9 cellular contexts compared by ENCODE assay signal in genomic region chr15:98801234-98801561, GRCh38.
DNase-seq lines count a peak whose midpoint lies in the region; ATAC-seq and TF ChIP-seq lines count a peak whose summit lies in the region.
"Had no signal": no experiment of that assay in that cellular context is flagged by ENCODE, and none has a peak within 500 bp of the region (broad histone marks: within the 10 kb centered on the region; RNA-seq: fewer than 3 reads in every experiment).

No MANE protein-coding gene starts in this region.

- no peaks in the 10 kb centered on the region for H4K20me1 ChIP-seq in H9 (ENCODE audit: control insufficient read depth, insufficient read depth, insufficient read length)

- no peaks in the 10 kb centered on the region for H3K36me3 ChIP-seq in prostate gland

- H3K4me2 ChIP-seq in H9 (ENCODE audit: insufficient read depth, insufficient read length, low read length): peak overlapping the region; percentile 60

- H3K9me3 ChIP-seq in H9 (ENCODE audit: control insufficient read depth, low read depth, low read length): no peaks in the 10 kb centered on the region
- no peaks in the 10 kb centered on the region for H3K9me3 ChIP-seq in prostate gland

- H4K5ac ChIP-seq in H9 (ENCODE audit: insufficient read length, low read depth, low read length): no peak overlapping the region

- H3K36me3 Mint-ChIP-seq in H9 (ENCODE audit: insufficient read depth in 1 of 3, low read depth in 3 of 3): peaks cover 0 to 4% (median 0%) of the 10 kb centered on the region in 3 experiments; a peak in 2 of 7 replicates

- intact Hi-C loops in prostate gland (cut with DNase I): no loop called here

- no peak overlapping the region for H4K91ac ChIP-seq in H9 (ENCODE audit: insufficient read length, low read depth, low read length)

- DNase-seq in H9: peak; percentile 59
- no peak for DNase-seq in RWPE1 (ENCODE audit: low spot score)
- DNase-seq in globus pallidus (ENCODE audit: low spot score): peak; percentile 99
- no peak for DNase-seq in prostate gland (ENCODE audit: low spot score)
- no peak for DNase-seq in NCI-H774 (lab: John Stamatoyannopoulos, UW)
- DNase-seq in HEK293T (ENCODE audit: extremely low spot score): no peak
- DNase-seq: effector memory CD8-positive, alpha-beta T cell had no signal

- H3K27me3 ChIP-seq in H9 (ENCODE audit: insufficient read depth, low read length): no peaks in the 10 kb centered on the region
- no peaks in the 10 kb centered on the region for H3K27me3 ChIP-seq in prostate gland (replicated peaks; ENCODE audit: insufficient read depth)

- H3K9me3 Mint-ChIP-seq in H9: no peaks in the 10 kb centered on the region; a peak in 1 of 5 replicates
- H3K9me3 Mint-ChIP-seq: effector memory CD8-positive, alpha-beta T cell had no signal

- POLR2A ChIA-PET in RWPE1 (lab: Yijun Ruan, JAX; ENCODE audit: low non-redundant PET): no interaction called here
- POLR2A ChIA-PET in HEK293T (lab: Yijun Ruan, JAX): no interaction called here

- H3K14ac ChIP-seq in H9 (ENCODE audit: insufficient read depth, low read length): peak overlapping the region; percentile 85; the same call in 1 of the 2 replicates

- H3K56ac ChIP-seq in H9 (ENCODE audit: insufficient read length, low read depth, low read length): no peak overlapping the region

- H3K79me1 ChIP-seq in H9 (ENCODE audit: insufficient read depth, low read depth, low read length, poor library complexity, severe bottlenecking): no peaks in the 10 kb centered on the region

- no CpG with 5 or more reads among the region's 6 CpGs for WGBS in H9 (ENCODE audit: extremely low coverage, insufficient read length, low lambda C conversion rate)
- 39% methylated on average over 6 of the region's 6 CpGs for WGBS in prostate gland

- H3K4ac ChIP-seq in H9 (ENCODE audit: low read depth, low read length): no peak overlapping the region

- H3K23ac ChIP-seq in H9 (ENCODE audit: insufficient read length, low read depth, low read length): no peak overlapping the region

- TF ChIP-seq CTCF in H9 (conservative IDR thresholded peaks at IDR 0.05): no peak
- TF ChIP-seq CTCF in RWPE1 (conservative IDR thresholded peaks at IDR 0.05; ENCODE audit: low read depth): no peak
- TF ChIP-seq CTCF in prostate gland (IDR thresholded peaks at IDR 0.05): no peak

- H4K8ac ChIP-seq in H9 (replicated peaks; ENCODE audit: insufficient read length, low read depth, low read length): no peak overlapping the region

- H2BK20ac ChIP-seq in H9 (ENCODE audit: low read depth, low read length, poor library complexity, severe bottlenecking): no peak overlapping the region

- H3K27ac Mint-ChIP-seq in H9: peak overlapping the region; percentile 99
- H3K27ac Mint-ChIP-seq: effector memory CD8-positive, alpha-beta T cell had no signal

- H2BK5ac ChIP-seq in H9 (ENCODE audit: insufficient read length, low read length): no peak overlapping the region

- H3T11ph ChIP-seq in H9 (ENCODE audit: low read length): peak overlapping the region; percentile 21

- no peak overlapping the region for H3K4me3 ChIP-seq in prostate gland

- ATAC-seq in HG03457 (IDR thresholded peaks at IDR 0.05; ENCODE audit: unreplicated experiment): no peak
- no peak for ATAC-seq in HG02938 (IDR thresholded peaks at IDR 0.05; ENCODE audit: unreplicated experiment)
- ATAC-seq: effector memory CD8-positive, alpha-beta T cell had no signal

- peak overlapping the region; percentile 12 for H3K9ac ChIP-seq in H9 (ENCODE audit: extremely low read depth, insufficient read length, low read length)

- TF ChIP-seq POLR2A in prostate gland (IDR thresholded peaks at IDR 0.05): no peak

- peaks cover 8% of the 10 kb centered on the region for H3K23me2 ChIP-seq in H9 (ENCODE audit: insufficient read length, low read depth, low read length, poor library complexity, severe bottlenecking)

- H2AK5ac ChIP-seq in H9 (ENCODE audit: insufficient read length, low read length): no peak overlapping the region

- CTCF ChIA-PET in RWPE1 (lab: Yijun Ruan, JAX) (interaction anchor here (1.1 kb wide), 1 partner anchor 282 kb away, joined by 3 read pairs; no protein-coding TSS in a partner anchor), HEK293T (lab: Yijun Ruan, JAX) (interaction anchor here (1.4 kb wide), 1 partner anchor 10 kb away, joined by 3 read pairs; no protein-coding TSS in a partner anchor)

- peak overlapping the region; percentile 80 for H2BK12ac ChIP-seq in H9 (ENCODE audit: insufficient read length, low read depth, low read length)

- peak overlapping the region; percentile 58 to 78 for H3K4me3 Mint-ChIP-seq in H9
- H3K4me3 Mint-ChIP-seq: effector memory CD8-positive, alpha-beta T cell had no signal

- H3K4me1 Mint-ChIP-seq in H9: peaks cover 78 to 80% of the 10 kb centered on the region in 2 experiments

- peak overlapping the region; percentile 87 for H2BK120ac ChIP-seq in H9 (ENCODE audit: low read depth, low read length, poor library complexity, severe bottlenecking)

- H3K27me3 Mint-ChIP-seq in H9 (ENCODE audit: low read depth): peaks cover 1% of the 10 kb centered on the region; the same call in 1 of the 2 replicates

- peaks cover 48% of the 10 kb centered on the region; the same call in 1 of the 2 replicates for H3K79me2 ChIP-seq in H9 (ENCODE audit: insufficient read depth, low read length)

- H3K18ac ChIP-seq in H9 (ENCODE audit: insufficient read length, low read depth, low read length): peak overlapping the region; percentile 87

- no peak overlapping the region for H2BK15ac ChIP-seq in H9 (ENCODE audit: low read depth, low read length)

- H3K27ac ChIP-seq in H9 (ENCODE audit: insufficient read length, low read depth, low read length) (peak overlapping the region; percentile 77), RWPE1 (peak overlapping the region; percentile 89), prostate gland (peak overlapping the region; percentile 81 to 89)

- H3K4me1 ChIP-seq in H9 (ENCODE audit: insufficient read depth, low read length) (peaks cover 24% of the 10 kb centered on the region), prostate gland (replicated peaks) (peaks cover 36% of the 10 kb centered on the region)

- no peak overlapping the region for H2AFZ ChIP-seq in H9 (ENCODE audit: low read length)

TF ChIP-seq in HEK293T, 16 proteins besides CTCF, POLR2A, EP300 and RAD21:
- TF ChIP-seq FOXK2 (IDR thresholded peaks at IDR 0.05) (no peak), TARDBP (IDR thresholded peaks at IDR 0.05) (no peak), HDGF (IDR thresholded peaks at IDR 0.05; ENCODE audit: borderline replicate concordance) (no peak), CTBP1 (IDR thresholded peaks at IDR 0.05; ENCODE audit: borderline replicate concordance) (no peak), NFRKB (IDR thresholded peaks at IDR 0.05) (no peak), FOXM1 (IDR thresholded peaks at IDR 0.05; ENCODE audit: borderline replicate concordance) (no peak), LEF1 (IDR thresholded peaks at IDR 0.05; ENCODE audit: borderline replicate concordance) (no peak)

Comparison
In these comparisons a context has a peak if more than half of its experiments do, and no peak if none do; other contexts are left out.
1. DNase-seq: peak in H9 (single experiment) and globus pallidus (single experiment); none in RWPE1 (single experiment), prostate gland (single experiment), NCI-H774 (single experiment) and HEK293T (single experiment).
2. Peak in every context shown above with its lines, with median percentiles within 50 percentile points of each other: H3K27ac ChIP-seq.